8 cellular contexts compared by ENCODE assay signal in the genomic region with DNA sequence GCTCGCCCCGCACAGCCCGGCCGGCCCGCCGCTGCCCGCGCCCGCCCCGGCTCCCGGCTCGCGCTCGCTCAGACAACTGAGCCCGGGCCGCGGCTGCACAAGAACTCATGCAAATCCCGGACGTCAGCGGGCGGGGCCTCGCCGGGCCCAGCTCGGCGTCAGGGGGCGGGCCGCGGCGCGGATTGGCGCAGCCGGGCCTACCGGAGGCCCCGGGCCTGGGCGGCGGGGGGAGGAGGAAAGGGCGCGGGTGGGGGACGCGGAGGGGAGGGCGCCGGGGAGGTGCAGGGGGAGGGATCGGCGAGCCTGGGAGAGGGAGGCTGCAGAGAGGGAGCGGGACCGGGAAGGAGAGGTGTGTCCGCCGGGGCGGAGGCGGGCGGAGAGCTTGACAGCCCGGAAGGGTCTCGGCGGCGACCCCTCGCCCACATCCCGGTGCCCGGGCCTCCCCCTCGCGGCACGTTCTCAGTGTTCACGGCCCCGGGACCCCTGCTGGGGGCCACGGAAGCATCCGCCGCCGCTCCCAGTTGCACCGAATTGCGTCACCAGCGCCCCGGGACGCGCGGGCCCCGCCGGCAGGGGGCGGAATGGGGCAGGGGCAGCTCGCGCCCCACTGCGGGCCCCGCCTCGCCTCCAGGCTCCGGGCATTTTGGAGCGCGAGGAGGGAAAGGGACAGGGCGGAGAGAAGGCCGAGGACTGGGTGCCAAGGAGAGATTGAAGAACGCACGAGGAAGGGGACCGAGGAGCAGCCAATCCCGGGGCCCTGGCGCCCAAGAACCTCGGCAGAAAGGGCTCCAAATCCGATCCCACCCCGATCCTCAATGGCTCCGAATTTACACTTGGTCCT. TPM values are rescaled to one million over a fixed set of nuclear protein-coding genes. Genes with fewer than 3 reads are reported as not detected.
DNase-seq lines count a peak whose midpoint lies in the region; ATAC-seq and TF ChIP-seq lines count a peak whose summit lies in the region.

Gene CBX4, minus strand, starts transcription at position 78 of the 841 bp plus-strand sequence. CDS start 189 bp downstream, outside the sequence.

- peaks cover 27% of the 10 kb centered on the region for H3K27me3 Mint-ChIP-seq in T-helper 2 cell treated with Interferon-gamma antibody and Interleukin-4, amounts not matched to agents 5 μg/mL and 100 μg/mL, for 36 hours (ENCODE audit: low read depth)

- TF ChIP-seq CTCF in GM12874 (IDR thresholded peaks at IDR 0.05; ENCODE audit: insufficient read depth, low read depth, low read length) (peak; percentile 79), ascending aorta (IDR thresholded peaks at IDR 0.05) (peak; percentile 50 to 65 (median 60))

- H3K4me3 Mint-ChIP-seq in T-helper 2 cell treated with Interferon-gamma antibody and Interleukin-4, amounts not matched to agents 5 μg/mL and 100 μg/mL, for 36 hours = peak within 1 kb of the TSS; percentile 91

- peaks cover 18% of the 10 kb centered on the region for H3K4me1 Mint-ChIP-seq in T-helper 2 cell treated with Interferon-gamma antibody and Interleukin-4, amounts not matched to agents 5 μg/mL and 100 μg/mL, for 36 hours (ENCODE audit: low read depth)

- no peaks in the 10 kb centered on the region for H3K9me3 ChIP-seq in ascending aorta

- no peaks in the 10 kb centered on the region for H3K9me3 Mint-ChIP-seq in T-helper 2 cell treated with Interferon-gamma antibody and Interleukin-4, amounts not matched to agents 5 μg/mL and 100 μg/mL, for 36 hours

- peaks cover 24 to 56% of the 10 kb centered on the region in 2 donors for H3K4me1 ChIP-seq in ascending aorta

- peak within 1 kb of the TSS; percentile 74 to 91 for H3K4me3 ChIP-seq in ascending aorta

- intact Hi-C loops in ascending aorta (cut with DNase I) = loop anchor here (1.0 to 5.0 kb wide), 4 partner anchors 29 to 263 kb away; partner anchors contain the start of genes CBX2, CBX8 and GAA

- H3K27ac ChIP-seq in ascending aorta = peak within 1 kb of the TSS; percentile 85 to 88

- peaks cover 7 to 8% of the 10 kb centered on the region in 2 donors for H3K36me3 ChIP-seq in ascending aorta

- peaks cover 32% of the 10 kb centered on the region for H3K27me3 ChIP-seq in ascending aorta

- H3K36me3 Mint-ChIP-seq in T-helper 2 cell treated with Interferon-gamma antibody and Interleukin-4, amounts not matched to agents 5 μg/mL and 100 μg/mL, for 36 hours (ENCODE audit: low read depth) = peaks cover 24% of the 10 kb centered on the region

- peak; percentile 53 for ATAC-seq in HG02852 (IDR thresholded peaks at IDR 0.05; ENCODE audit: unreplicated experiment)

- peak within 1 kb of the TSS; percentile 91 for H3K27ac Mint-ChIP-seq in T-helper 2 cell treated with Interferon-gamma antibody and Interleukin-4, amounts not matched to agents 5 μg/mL and 100 μg/mL, for 36 hours

- DNase-seq in NCI-H187 treated with DMSO at 0.1 percent for 48 hours (lab: John Stamatoyannopoulos, UW) = peak; percentile 70
- DNase-seq in T-helper 2 cell treated with Interferon-gamma antibody and Interleukin-4, amounts not matched to agents 5 μg/mL and 100 μg/mL, for 36 hours (ENCODE audit: low spot score) = peak; percentile 86
- peak; percentile 86 to 97 for DNase-seq in ascending aorta (ENCODE audit: low spot score in 2 of 2)
- DNase-seq in hepatic stellate cell (ENCODE audit: low spot score) = peak; percentile 97
- peak; percentile 80 for DNase-seq in retina
- DNase-seq in cortex of kidney (lab: John Stamatoyannopoulos, UW) = no peak

RNA-seq across cellular contexts. Expression of gene CBX4, which starts in this region (rescaled TPM):
- 25.7 TPM for total RNA-seq in ascending aorta
